ENCODE assay signal across 1 cellular context in the genomic region with DNA sequence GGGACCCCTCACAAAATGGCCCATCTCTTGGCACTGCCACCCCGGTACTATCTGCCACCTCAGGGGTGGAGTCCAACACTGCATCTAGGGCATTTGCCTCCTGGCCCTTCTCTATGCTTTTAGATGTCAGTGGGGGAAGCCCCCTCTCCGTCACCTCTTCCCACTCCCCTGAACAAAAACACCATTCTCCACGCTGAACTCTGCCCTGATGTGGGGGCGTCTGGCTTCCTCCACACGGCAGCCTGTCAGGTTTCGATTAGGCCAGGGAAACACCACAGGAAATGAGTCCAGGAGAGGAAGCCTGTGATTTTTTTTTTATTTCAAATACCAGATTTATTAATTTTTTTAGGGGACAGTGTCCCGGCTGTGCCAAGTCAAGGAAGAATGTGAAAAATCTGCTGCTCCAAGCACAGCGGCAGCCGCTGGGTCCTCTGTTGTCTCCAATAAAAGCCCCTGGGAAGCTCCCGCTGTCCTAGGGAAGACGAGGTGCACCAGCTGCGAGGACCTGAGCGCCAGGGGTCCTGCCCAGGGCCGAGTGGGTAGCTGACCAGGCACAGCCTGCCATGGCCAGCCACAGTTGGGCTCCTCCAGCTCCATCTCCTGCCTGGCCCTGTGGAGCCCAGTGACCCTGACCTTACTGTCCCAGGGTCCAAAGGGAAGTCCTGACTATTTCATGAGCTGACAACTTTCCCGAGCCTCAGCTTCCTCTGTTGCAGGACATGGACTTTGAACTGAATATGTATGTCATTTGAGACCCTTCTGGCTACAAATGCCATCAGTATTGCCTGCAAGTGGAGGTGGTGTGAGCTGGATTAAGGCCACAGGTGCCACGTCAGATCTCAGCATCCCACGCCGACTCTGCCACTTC.
TF ChIP-seq lines count a peak whose summit lies in the region.

No MANE protein-coding gene starts in this region.

TF ChIP-seq in HepG2, 621 proteins besides CTCF, POLR2A, EP300 and RAD21 (continued from another document):
- TF ChIP-seq, protein P1, sequence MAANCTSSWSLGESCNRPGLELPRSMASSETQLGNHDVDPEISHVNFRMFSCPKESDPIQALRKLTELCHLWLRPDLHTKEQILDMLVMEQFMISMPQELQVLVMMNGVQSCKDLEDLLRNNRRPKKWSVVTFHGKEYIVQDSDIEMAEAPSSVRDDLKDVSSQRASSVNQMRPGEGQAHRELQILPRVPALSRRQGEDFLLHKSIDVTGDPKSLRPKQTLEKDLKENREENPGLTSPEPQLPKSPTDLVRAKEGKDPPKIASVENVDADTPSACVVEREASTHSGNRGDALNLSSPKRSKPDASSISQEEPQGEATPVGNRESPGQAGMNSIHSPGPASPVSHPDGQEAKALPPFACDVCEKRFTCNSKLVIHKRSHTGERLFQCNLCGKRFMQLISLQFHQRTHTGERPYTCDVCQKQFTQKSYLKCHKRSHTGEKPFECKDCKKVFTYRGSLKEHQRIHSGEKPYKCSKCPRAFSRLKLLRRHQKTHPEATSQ (CRISPR knock-in tag; IDR thresholded peaks at IDR 0.05; ENCODE audit: borderline replicate concordance), result no peak
- TF ChIP-seq SALL1 (CRISPR knock-in tag; IDR thresholded peaks at IDR 0.05) (peak; percentile 22; the same call in 1 of the 2 replicates), CCDC6 (CRISPR knock-in tag; IDR thresholded peaks at IDR 0.05) (no peak)
